Comparison of ENCODE assay signal across 8 cellular contexts in the genomic region with DNA sequence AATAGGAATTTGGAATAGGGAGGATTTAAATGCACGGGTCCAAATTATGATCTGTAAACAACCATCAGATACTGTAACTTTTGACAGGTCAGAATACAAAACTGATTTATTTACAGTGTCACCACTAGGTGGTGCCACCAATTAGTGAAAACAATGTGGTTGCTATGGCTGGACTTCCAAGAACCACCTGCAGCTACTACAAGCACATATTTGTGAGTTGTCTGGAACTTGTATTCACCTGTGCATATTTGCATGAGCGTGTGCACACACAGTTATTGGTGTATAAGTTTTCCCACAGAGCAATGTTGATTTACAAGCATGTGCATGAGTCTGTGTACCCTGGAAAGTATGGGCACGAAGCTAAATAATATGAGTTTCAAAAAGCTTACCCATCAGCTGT. TPM values are rescaled to one million over a fixed set of nuclear protein-coding genes. Genes with fewer than 3 reads are reported as not detected.
A peak's percentile ranks its signal among the peaks of the same experiment; 100 is the strongest.
DNase-seq lines count a peak whose midpoint lies in the region; ATAC-seq and TF ChIP-seq lines count a peak whose summit lies in the region.

No MANE protein-coding gene starts in this region.

- ATAC-seq in HG02571 (IDR thresholded peaks at IDR 0.05; ENCODE audit: unreplicated experiment) = no peak

- H3K4me3 ChIP-seq in BE2C (ENCODE audit: low read depth, low read length) (no peak overlapping the region), GM12865 (ENCODE audit: low read depth, low read length) (no peak overlapping the region), fibroblast of the aortic adventitia (ENCODE audit: low read depth, low read length) (no peak overlapping the region)

- peaks cover 11% of the 10 kb centered on the region for H3K4me1 ChIP-seq in BE2C

- TF ChIP-seq CTCF in BE2C (IDR thresholded peaks at IDR 0.05; ENCODE audit: low read depth, low read length) = peak; percentile 72
- peak; percentile 55 for TF ChIP-seq CTCF in GM12865 (IDR thresholded peaks at IDR 0.05; ENCODE audit: insufficient read depth, low read depth, low read length, missing control alignments)
- peak; percentile 84 for TF ChIP-seq CTCF in VCaP (conservative IDR thresholded peaks at IDR 0.05)
- TF ChIP-seq CTCF in fibroblast of the aortic adventitia (IDR thresholded peaks at IDR 0.05; ENCODE audit: insufficient read depth, low read length) = peak; percentile 50

- H3K27ac ChIP-seq in VCaP = no peak overlapping the region

- peaks cover 28% of the 10 kb centered on the region for H3K27me3 ChIP-seq in BE2C

- no peaks in the 10 kb centered on the region for H3K36me3 ChIP-seq in BE2C

- no peaks in the 10 kb centered on the region for H3K9me3 ChIP-seq in BE2C

- peak; percentile 45 for DNase-seq in BE2C
- peak; percentile 74 for DNase-seq in GM12865 (ENCODE audit: low read depth)
- DNase-seq in NCI-H2029 (lab: John Stamatoyannopoulos, UW) = peak; percentile 56
- DNase-seq in fibroblast of the aortic adventitia (ENCODE audit: low read depth) = peak; percentile 72
- DNase-seq in renal cortical epithelial cell (ENCODE audit: low read depth) = peak; percentile 76
- DNase-seq in 8988T = no peak

RNA-seq across cellular contexts. Expression of a gene that starts 3.0 kb away (rescaled TPM):
- not detected for polyA plus RNA-seq in BE2C (2012; ENCODE audit: insufficient read depth, insufficient read length, low read depth)
- 0.81 TPM in 1 of 2 replicates, not detected in the other for total RNA-seq in fibroblast of the aortic adventitia (ENCODE audit: low replicate concordance)
- total RNA-seq in renal cortical epithelial cell = 0.45 TPM in 1 of 2 replicates, not detected in the other

RNA-seq across cellular contexts. Expression of a gene that starts 6.2 kb away (rescaled TPM):
- not detected for polyA plus RNA-seq in BE2C (2012; ENCODE audit: insufficient read depth, insufficient read length, low read depth)
- total RNA-seq in fibroblast of the aortic adventitia (ENCODE audit: low replicate concordance) = not detected in 2 replicates
- 0.17 TPM in 1 of 2 replicates, not detected in the other for total RNA-seq in renal cortical epithelial cell

RNA-seq across cellular contexts. Expression of a gene that starts 32.8 kb away (rescaled TPM):
- not detected for polyA plus RNA-seq in BE2C (2012; ENCODE audit: insufficient read depth, insufficient read length, low read depth)
- total RNA-seq in fibroblast of the aortic adventitia (ENCODE audit: low replicate concordance) = not detected in 2 replicates
- total RNA-seq in renal cortical epithelial cell = not detected in 2 replicates

RNA-seq across cellular contexts. Expression of a gene that starts 54.9 kb away (rescaled TPM):
- not detected for polyA plus RNA-seq in BE2C (2012; ENCODE audit: insufficient read depth, insufficient read length, low read depth)
- total RNA-seq in fibroblast of the aortic adventitia (ENCODE audit: low replicate concordance) (not detected in 2 replicates), renal cortical epithelial cell (not detected in 2 replicates)
